8 cellular contexts compared by ENCODE assay signal in genomic region chr14:69592923-69593677, GRCh38. TPM values are rescaled to one million over a fixed set of nuclear protein-coding genes. Genes with fewer than 3 reads are reported as not detected.
DNase-seq lines count a peak whose midpoint lies in the region; TF ChIP-seq lines count a peak whose summit lies in the region.

No MANE protein-coding gene starts in this region.

- DNase-seq in DMS 273 (lab: John Stamatoyannopoulos, UW; ENCODE audit: unreplicated experiment) (peak; percentile 96), NCI-H82 (lab: John Stamatoyannopoulos, UW) (peak; percentile 97), fibroblast of mammary gland (ENCODE audit: low read depth) (peak; percentile 69), posterior vena cava (ENCODE audit: low spot score) (peak; percentile 83), NCI-H345 (lab: John Stamatoyannopoulos, UW) (no peak), T1000 (lab: John Stamatoyannopoulos, UW) (no peak), foreskin melanocyte (no peak), HK-2 (ENCODE audit: unreplicated experiment) (no peak)

- no peak overlapping the region for H3K4me3 ChIP-seq in fibroblast of mammary gland (ENCODE audit: control insufficient read depth, low read depth, low read length)

- TF ChIP-seq CTCF in fibroblast of mammary gland (conservative IDR thresholded peaks at IDR 0.05; ENCODE audit: control insufficient read depth, insufficient read depth, low read depth, low read length), result no peak

- intact Hi-C loops in posterior vena cava (cut with DNase I), result no loop called here

RNA-seq across cellular contexts. Expression of gene SUSD6, which starts 18.3 kb away (rescaled TPM):
- total RNA-seq in posterior vena cava, result 10 to 100 TPM; 35.1 to 43.8 TPM

RNA-seq across cellular contexts. Expression of gene CCDC177, which starts 18.4 kb away (rescaled TPM):
- total RNA-seq in posterior vena cava, result not detected

Comparison
In these comparisons a context has a peak if more than half of its experiments do, and no peak if none do; other contexts are left out.
1. DNase-seq: peak in DMS 273 (single experiment), NCI-H82 (single experiment), fibroblast of mammary gland (single experiment) and posterior vena cava (single experiment); none in NCI-H345 (single experiment), T1000 (single experiment), foreskin melanocyte (single experiment) and HK-2 (single experiment).